In the genomic region with DNA sequence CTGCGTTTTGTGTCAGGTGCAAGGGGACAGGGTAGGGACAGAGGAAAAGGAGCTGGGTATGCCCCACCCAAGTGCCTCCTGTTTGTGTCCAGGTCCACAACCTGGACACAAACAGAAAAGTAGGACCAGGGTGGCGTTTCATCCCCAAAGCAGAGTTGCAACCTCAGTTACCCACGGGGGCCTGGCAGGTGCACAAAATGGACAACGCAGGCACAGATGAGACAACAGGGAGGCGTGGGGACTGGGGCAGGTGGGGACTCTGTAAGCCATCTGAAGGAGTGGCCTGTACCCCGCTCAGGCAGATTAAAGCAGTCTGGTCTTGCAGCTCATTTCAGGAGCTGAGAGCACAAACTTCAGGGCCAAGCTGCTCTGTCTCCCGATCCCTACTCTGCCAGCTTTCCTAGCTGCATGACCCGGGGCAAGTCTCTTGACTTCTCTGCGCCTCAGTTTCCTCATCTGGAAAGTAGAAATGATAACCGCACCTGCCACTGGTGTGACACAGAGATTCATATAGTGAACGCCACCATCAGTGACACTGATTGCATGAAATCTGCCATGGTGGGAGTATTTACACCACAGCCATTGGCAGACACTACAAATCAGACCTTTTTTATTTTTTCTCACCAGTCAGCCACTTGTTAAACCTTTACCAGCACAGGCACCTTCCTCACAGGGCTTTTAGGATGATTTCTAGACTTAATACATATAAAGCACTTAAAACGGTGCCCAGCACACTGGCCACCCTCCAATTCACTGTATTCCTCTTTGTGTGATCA, we compare ENCODE assay signal across 8 cellular contexts.
"Had no signal": no experiment of that assay in that cellular context is flagged by ENCODE, and none has a peak within 500 bp of the region (broad histone marks: within the 10 kb centered on the region; RNA-seq: fewer than 3 reads in every experiment).

No MANE protein-coding gene starts in this region.

- DNase-seq: GM23248, GOT3, H7, KBM-7 had no signal

- H3K9ac ChIP-seq: GM23248 had no signal

- H3K27ac ChIP-seq: GM23248 had no signal

- H2AFZ ChIP-seq: GM23248 had no signal

- H3K36me3 ChIP-seq: HAP-1 had no signal

- H3K4me3 Mint-ChIP-seq: IgD-negative memory B cell had no signal

- H3K4me3 ChIP-seq: GM23248, HAP-1 had no signal

- H3K4me1 Mint-ChIP-seq: IgD-negative memory B cell had no signal

- H3K9me3 ChIP-seq: HAP-1 had no signal

- ATAC-seq: HCT116 had no signal

- H3K27ac Mint-ChIP-seq: IgD-negative memory B cell had no signal

- H3K4me1 ChIP-seq: HAP-1 had no signal

- FAIRE-seq: HTR-8/SVneo had no signal
